In genomic region chr1:191350938-191351337, GRCh38 we compare ENCODE assay signal across 18 cellular contexts.
A peak's percentile ranks its signal among the peaks of the same experiment; 100 is the strongest.
DNase-seq lines count a peak whose midpoint lies in the region; ATAC-seq and FAIRE-seq lines count a peak whose summit lies in the region.
"Had no signal": no experiment of that assay in that cellular context is flagged by ENCODE, and none has a peak within 500 bp of the region (broad histone marks: within the 10 kb centered on the region; RNA-seq: fewer than 3 reads in every experiment).

No MANE protein-coding gene starts in this region.

- no peak for ATAC-seq in left lobe of liver
- ATAC-seq: PC-3, T-cell had no signal

- DNase-seq in NCI-H2107 treated with DMSO at 0.1 percent for 48 hours (lab: John Stamatoyannopoulos, UW; ENCODE audit: unreplicated experiment) (peak; percentile 51), NCI-H2107 (lab: John Stamatoyannopoulos, UW) (no peak), NCI-H1417 treated with DMSO at 0.1 percent for 48 hours (lab: John Stamatoyannopoulos, UW) (peak; percentile 55), NCI-H69 (lab: John Stamatoyannopoulos, UW) (peak; percentile 30), islet precursor cell (peak; percentile 60), left lobe of liver (ENCODE audit: low spot score) (no peak), HTR-8/SVneo (ENCODE audit: insufficient read length, low spot score) (no peak), posterior cingulate gyrus (no peak)
- DNase-seq: BE2C; Caco-2; CD4-positive, CD25-positive, alpha-beta regulatory T cell; NCI-H446 treated with DMSO at 0.1 percent for 48 hours; PC-3; RPMI8226; SHP77 treated with DMSO at 0.1 percent for 48 hours; SK-N-SH; T-cell had no signal

- intact Hi-C loops in posterior cingulate gyrus (cut with DNase I): no loop called here

- FAIRE-seq in HTR-8/SVneo (lab: Jason Lieb, UNC): no peak
- FAIRE-seq: H54 had no signal

Comparison
In these comparisons a context has a peak if more than half of its experiments do, and no peak if none do; other contexts are left out.
1. DNase-seq: peak in NCI-H2107 treated with DMSO at 0.1 percent for 48 hours (single experiment), NCI-H1417 treated with DMSO at 0.1 percent for 48 hours (single experiment), NCI-H69 (single experiment) and islet precursor cell (single experiment); none in NCI-H2107 (single experiment), left lobe of liver (single experiment), HTR-8/SVneo (single experiment) and posterior cingulate gyrus (0 of 10).